ENCODE assay signal across 8 cellular contexts in the genomic region with DNA sequence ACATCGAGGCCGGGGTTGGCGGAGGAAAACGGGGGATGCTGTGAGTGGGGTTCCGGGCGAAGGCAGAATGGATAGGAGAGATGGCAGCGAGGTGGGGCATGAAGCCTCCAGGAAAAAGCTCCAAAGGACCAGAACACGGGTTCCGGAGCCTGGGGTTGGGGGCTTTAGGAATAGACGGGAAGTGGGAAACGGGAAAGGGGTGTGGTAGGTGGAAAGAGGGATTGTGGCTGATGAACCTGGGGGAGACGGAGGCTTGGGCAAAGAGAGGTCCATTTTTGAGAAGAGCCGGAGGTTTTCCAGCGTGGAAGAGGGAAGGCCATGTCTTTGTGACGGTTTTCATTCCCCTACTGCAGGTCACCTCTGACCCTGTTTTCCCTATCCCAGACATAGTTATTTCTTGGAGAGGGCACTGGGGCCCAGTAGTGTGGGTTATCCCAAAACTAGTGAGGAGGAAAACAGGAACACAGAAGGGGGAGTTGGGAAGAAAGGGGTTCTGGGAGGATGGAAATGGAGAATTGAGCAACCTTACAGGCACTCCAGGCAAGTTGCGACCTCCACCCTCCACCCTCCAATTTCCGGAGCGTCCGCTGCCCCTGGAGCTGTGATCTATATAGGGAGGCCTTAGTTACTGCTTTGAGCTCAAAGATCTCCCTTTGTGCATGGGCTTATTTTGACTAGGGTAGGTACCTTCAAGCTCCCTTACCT. TPM values are rescaled to one million over a fixed set of nuclear protein-coding genes. Genes with fewer than 3 reads are reported as not detected.
DNase-seq lines count a peak whose midpoint lies in the region; ATAC-seq and TF ChIP-seq lines count a peak whose summit lies in the region.

No MANE protein-coding gene starts in this region.

- peak overlapping the region; percentile 97 for H2BK120ac ChIP-seq in mesenchymal stem cell (ENCODE audit: low read depth, low read length)

- peak overlapping the region; percentile 63 to 90 for H3K14ac ChIP-seq in mesenchymal stem cell (ENCODE audit: low read length in 2 of 2)

- H3K4me1 ChIP-seq in heart left ventricle: peaks cover 12 to 86% (median 70%) of the 10 kb centered on the region in 12 donors
- peaks cover 39% of the 10 kb centered on the region for H3K4me1 ChIP-seq in mesenchymal stem cell (ENCODE audit: control insufficient read depth, insufficient read depth, low read depth, low read length)
- peaks cover 84% of the 10 kb centered on the region for H3K4me1 ChIP-seq in vagina

- H3K9ac ChIP-seq in mesenchymal stem cell (ENCODE audit: low read length): peak overlapping the region; percentile 90

- H3K18ac ChIP-seq in mesenchymal stem cell (ENCODE audit: low read depth in 1 of 2, low read length in 2 of 2): peak overlapping the region; percentile 19 to 91

- no peak for ATAC-seq in heart left ventricle
- ATAC-seq in Right ventricle myocardium inferior: no peak
- ATAC-seq in omental fat pad (ENCODE audit: low FRiP score): no peak

- H3K27ac ChIP-seq in heart left ventricle (peak overlapping the region; percentile 87 to 98 (median 96)), brain microvascular endothelial cell (no peak overlapping the region), mesenchymal stem cell (ENCODE audit: low read length, poor library complexity, severe bottlenecking) (peak overlapping the region; percentile 71), vagina (peak overlapping the region; percentile 99)

- H3K9me3 ChIP-seq in heart left ventricle (no peaks in the 10 kb centered on the region), mesenchymal stem cell (ENCODE audit: control insufficient read depth, low read length) (no peaks in the 10 kb centered on the region), vagina (no peaks in the 10 kb centered on the region)

- peak in 2 of 5 donors; percentile 9 to 17 for DNase-seq in heart left ventricle
- no peak for DNase-seq in Right ventricle myocardium inferior (ENCODE audit: missing footprints)
- DNase-seq in brain microvascular endothelial cell: no peak
- DNase-seq in mesenchymal stem cell: no peak
- no peak for DNase-seq in vagina (ENCODE audit: extremely low spot score in 2 of 2)
- no peak for DNase-seq in omental fat pad (ENCODE audit: low spot score)
- no peak for DNase-seq in HCEC 1CT
- no peak for DNase-seq in NCI-H2029 treated with DMSO at 0.1 percent for 48 hours (lab: John Stamatoyannopoulos, UW)

- H3K4me3 ChIP-seq in heart left ventricle: peak overlapping the region; percentile 67 to 98 (median 83)
- H3K4me3 ChIP-seq in brain microvascular endothelial cell (ENCODE audit: low read depth, low read length): peak overlapping the region; percentile 81
- H3K4me3 ChIP-seq in mesenchymal stem cell (ENCODE audit: insufficient read depth in 1 of 2, low read depth in 1 of 2, low read length in 2 of 2): peak overlapping the region; percentile 85 to 97
- H3K4me3 ChIP-seq in vagina: peak overlapping the region; percentile 73 to 95

- H2BK15ac ChIP-seq in mesenchymal stem cell (ENCODE audit: low read depth, poor library complexity, severe bottlenecking): peak overlapping the region; percentile 63

- H3K4ac ChIP-seq in mesenchymal stem cell (ENCODE audit: low read depth in 1 of 2, low read length in 2 of 2): peak overlapping the region in 1 of 2 experiments; percentile 94

- no peak for TF ChIP-seq POLR2A in heart left ventricle (IDR thresholded peaks at IDR 0.05)
- no peak for TF ChIP-seq POLR2A in vagina (IDR thresholded peaks at IDR 0.05)

- no peak overlapping the region for H2BK5ac ChIP-seq in mesenchymal stem cell (ENCODE audit: low read depth, low read length, poor library complexity, severe bottlenecking)

- peak overlapping the region; percentile 53 for H4K91ac ChIP-seq in mesenchymal stem cell (ENCODE audit: low read length)

- H3K79me1 ChIP-seq in mesenchymal stem cell (replicated peaks; ENCODE audit: low read length, poor library complexity, severe bottlenecking): no peaks in the 10 kb centered on the region

- H3K23ac ChIP-seq in mesenchymal stem cell (ENCODE audit: low read length in 2 of 2): peak overlapping the region in 1 of 2 experiments; percentile 99

- H2BK12ac ChIP-seq in mesenchymal stem cell (ENCODE audit: low read length in 2 of 2): peak overlapping the region in 1 of 2 experiments; percentile 47

- H3K4me2 ChIP-seq in mesenchymal stem cell (ENCODE audit: low read length, poor library complexity, severe bottlenecking): peak overlapping the region; percentile 88

- TF ChIP-seq CTCF in heart left ventricle (IDR thresholded peaks at IDR 0.05) (no peak), brain microvascular endothelial cell (IDR thresholded peaks at IDR 0.05; ENCODE audit: low read depth, low read length, missing control alignments) (no peak), vagina (IDR thresholded peaks at IDR 0.05) (no peak), omental fat pad (IDR thresholded peaks at IDR 0.05) (no peak)

- H2AK5ac ChIP-seq in mesenchymal stem cell (ENCODE audit: low read length, severe bottlenecking): peak overlapping the region; percentile 68

- H3K36me3 ChIP-seq in heart left ventricle (peaks cover 0 to 16% (median 3%) of the 10 kb centered on the region in 9 donors), brain microvascular endothelial cell (replicated peaks) (peaks cover 5% of the 10 kb centered on the region), mesenchymal stem cell (ENCODE audit: control insufficient read depth in 1 of 2, insufficient read depth in 2 of 2, low read depth in 1 of 2, low read length in 2 of 2) (peaks cover 3 to 22% of the 10 kb centered on the region in 2 experiments), vagina (peaks cover 0 to 6% of the 10 kb centered on the region in 2 donors)

- H3K27me3 ChIP-seq in heart left ventricle: no peaks in the 10 kb centered on the region
- H3K27me3 ChIP-seq in brain microvascular endothelial cell (replicated peaks): no peaks in the 10 kb centered on the region
- H3K27me3 ChIP-seq in mesenchymal stem cell (ENCODE audit: control insufficient read depth in 1 of 2, insufficient read depth in 1 of 2, low read length in 2 of 2): no peaks in the 10 kb centered on the region
- no peaks in the 10 kb centered on the region for H3K27me3 ChIP-seq in vagina

- no peak overlapping the region for H4K8ac ChIP-seq in mesenchymal stem cell (ENCODE audit: low read length)

- intact Hi-C loops in heart left ventricle (cut with DNase I): loop anchor here in 2 of 10 donors (5.0 kb wide), 2 partner anchors 57 to 183 kb away; a partner anchor contains a TSS
- intact Hi-C loops in Right ventricle myocardium inferior (cut with DNase I): loop anchor here (5.0 kb wide), 2 partner anchors 88 to 183 kb away; a partner anchor contains a TSS
- intact Hi-C loops in vagina (cut with DNase I): loop anchor here (5.0 kb wide), 1 partner anchor 62 kb away; a partner anchor contains a TSS

- WGBS in heart left ventricle, 4 donors: 5 to 9% (median 7%) methylated on average over 19 of the region's 19 CpGs
- whole genome bisulfite sequencing in mesenchymal stem cell: 1% methylated on average over 17 of the region's 19 CpGs

- in situ Hi-C loops in brain microvascular endothelial cell (cut with HindIII; ENCODE audit: low pct_ligation_motif_present, low sequenced_read_pairs): no loop called here

- H2AFZ ChIP-seq in mesenchymal stem cell (ENCODE audit: low read depth, low read length): no peak overlapping the region

RNA-seq across cellular contexts. Expression of a gene that starts 1.1 kb away (rescaled TPM):
- total RNA-seq in heart left ventricle (10 to 100 TPM; 38.4 to 82.9 (median 67.2) TPM), Right ventricle myocardium inferior (78.9 TPM), vagina (92.1 TPM), omental fat pad (10 to 100 TPM; 46.2 to 93.5 (median 59.4) TPM)
- 10 to 100 TPM; 61.3 to 65.6 TPM for polyA plus RNA-seq in heart left ventricle
- polyA plus RNA-seq in mesenchymal stem cell (2013, experiment 1 of 2): 119 TPM
- 111 TPM for polyA plus RNA-seq in mesenchymal stem cell (2013, experiment 2 of 2)

RNA-seq across cellular contexts. Expression of a gene that starts 14.5 kb away (rescaled TPM):
- 10 to 100 TPM in 6 of 9 donors, 1 to 10 TPM in 3; 4.6 to 30.9 (median 11.6) TPM for total RNA-seq in heart left ventricle
- 10 to 100 TPM; 10.4 to 22.1 TPM for polyA plus RNA-seq in heart left ventricle
- 10.2 TPM for total RNA-seq in Right ventricle myocardium inferior
- polyA plus RNA-seq in mesenchymal stem cell (2013, experiment 1 of 2): 22.7 TPM
- polyA plus RNA-seq in mesenchymal stem cell (2013, experiment 2 of 2): 20.2 TPM
- 20.1 TPM for total RNA-seq in vagina
- total RNA-seq in omental fat pad: 10 to 100 TPM in 1 of 4 donors, 1 to 10 TPM in 3; 3.5 to 14.3 (median 5.2) TPM

RNA-seq across cellular contexts. Expression of a gene that starts 14.8 kb away (rescaled TPM):
- total RNA-seq in heart left ventricle (not detected), Right ventricle myocardium inferior (not detected), vagina (not detected), omental fat pad (not detected)
- polyA plus RNA-seq in heart left ventricle: not detected
- not detected for polyA plus RNA-seq in mesenchymal stem cell (2013, experiment 1 of 2)
- not detected for polyA plus RNA-seq in mesenchymal stem cell (2013, experiment 2 of 2)

RNA-seq across cellular contexts. Expression of a gene that starts 15.0 kb away (rescaled TPM):
- total RNA-seq in heart left ventricle: 100 to 1,000 TPM; 108 to 394 (median 167) TPM
- polyA plus RNA-seq in heart left ventricle: 100 to 1,000 TPM; 258 to 460 TPM
- total RNA-seq in Right ventricle myocardium inferior: 250 TPM
- polyA plus RNA-seq in mesenchymal stem cell (2013, experiment 1 of 2): 186 TPM
- polyA plus RNA-seq in mesenchymal stem cell (2013, experiment 2 of 2): 188 TPM
- 760 TPM for total RNA-seq in vagina
- total RNA-seq in omental fat pad: 100 to 1,000 TPM; 280 to 555 (median 413) TPM

RNA-seq across cellular contexts. Expression of a gene that starts 22.3 kb away (rescaled TPM):
- 10 to 100 TPM in 2 of 9 donors, 1 to 10 TPM in 7; 3.5 to 63.2 (median 5.9) TPM for total RNA-seq in heart left ventricle
- 1 to 10 TPM; 6.6 to 6.7 TPM for polyA plus RNA-seq in heart left ventricle
- total RNA-seq in Right ventricle myocardium inferior: 9.1 TPM
- 0.73 TPM for polyA plus RNA-seq in mesenchymal stem cell (2013, experiment 1 of 2)
- 1.2 TPM for polyA plus RNA-seq in mesenchymal stem cell (2013, experiment 2 of 2)
- total RNA-seq in vagina: 17.4 TPM
- 10 to 100 TPM; 19.8 to 42.3 (median 35.9) TPM for total RNA-seq in omental fat pad
